1 cellular context compared by ENCODE assay signal in the genomic region with DNA sequence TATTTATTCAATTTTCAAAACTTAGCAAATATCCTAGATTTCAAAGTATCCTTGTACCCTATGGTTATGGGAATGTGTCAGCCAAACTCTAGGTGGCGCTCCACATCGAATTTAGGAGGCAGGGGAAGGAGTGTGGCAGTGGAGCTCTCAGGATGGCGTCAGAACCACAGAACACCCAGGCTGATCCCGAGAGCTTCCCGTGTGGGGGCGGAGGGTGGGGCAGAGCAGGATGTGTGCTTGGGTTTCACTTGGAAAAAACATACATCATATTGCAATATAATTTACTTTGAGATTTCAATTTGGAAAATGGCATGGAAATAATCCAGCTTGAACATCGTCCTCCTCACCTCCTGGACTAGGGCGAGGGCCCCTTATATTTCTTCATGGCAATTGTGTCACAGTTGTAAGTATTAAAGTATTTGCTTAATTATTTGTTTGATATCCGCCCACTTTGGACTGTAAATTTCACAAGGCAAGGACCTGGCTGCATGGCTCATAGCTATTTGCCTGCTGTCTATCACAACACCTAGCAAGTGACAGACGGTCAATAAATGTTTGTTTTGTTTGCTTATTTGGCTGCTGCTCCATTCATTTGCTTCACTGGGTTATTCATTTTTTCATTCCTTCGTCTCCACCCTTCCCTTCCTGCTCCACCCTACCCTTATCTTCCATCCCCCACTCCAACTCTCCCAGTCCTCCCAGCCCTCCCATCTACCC.
TF ChIP-seq lines count a peak whose summit lies in the region.

No MANE protein-coding gene starts in this region.

TF ChIP-seq in SK-N-SH, 30 proteins besides CTCF, POLR2A, EP300 and RAD21 (continued from another document):
- TF ChIP-seq SIN3A (IDR thresholded peaks at IDR 0.05; ENCODE audit: borderline replicate concordance, low read depth, low read length), result no peak
- TF ChIP-seq TEAD4 (IDR thresholded peaks at IDR 0.05; ENCODE audit: borderline replicate concordance, insufficient read depth), result 0 out of 2 replicates have a peak, but pooled peaks have one; percentile 16
- TF ChIP-seq RXRA (IDR thresholded peaks at IDR 0.05; ENCODE audit: borderline replicate concordance, low read depth), result peak; percentile 44; the same call in 1 of the 2 replicates
- TF ChIP-seq JUND (IDR thresholded peaks at IDR 0.05), result no peak; the same call in 1 of the 2 replicates
- peak; percentile 58; the same call in 1 of the 2 replicates for TF ChIP-seq NFIC (IDR thresholded peaks at IDR 0.05; ENCODE audit: borderline replicate concordance)
- TF ChIP-seq, protein P1, sequence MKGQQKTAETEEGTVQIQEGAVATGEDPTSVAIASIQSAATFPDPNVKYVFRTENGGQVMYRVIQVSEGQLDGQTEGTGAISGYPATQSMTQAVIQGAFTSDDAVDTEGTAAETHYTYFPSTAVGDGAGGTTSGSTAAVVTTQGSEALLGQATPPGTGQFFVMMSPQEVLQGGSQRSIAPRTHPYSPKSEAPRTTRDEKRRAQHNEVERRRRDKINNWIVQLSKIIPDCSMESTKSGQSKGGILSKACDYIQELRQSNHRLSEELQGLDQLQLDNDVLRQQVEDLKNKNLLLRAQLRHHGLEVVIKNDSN (IDR thresholded peaks at IDR 0.05; ENCODE audit: borderline replicate concordance, low read depth), result no peak
- 0 out of 2 replicates have a peak, but pooled peaks have one; percentile 41 for TF ChIP-seq YY1 (IDR thresholded peaks at IDR 0.05; ENCODE audit: low read depth)
- TF ChIP-seq, protein P2, sequence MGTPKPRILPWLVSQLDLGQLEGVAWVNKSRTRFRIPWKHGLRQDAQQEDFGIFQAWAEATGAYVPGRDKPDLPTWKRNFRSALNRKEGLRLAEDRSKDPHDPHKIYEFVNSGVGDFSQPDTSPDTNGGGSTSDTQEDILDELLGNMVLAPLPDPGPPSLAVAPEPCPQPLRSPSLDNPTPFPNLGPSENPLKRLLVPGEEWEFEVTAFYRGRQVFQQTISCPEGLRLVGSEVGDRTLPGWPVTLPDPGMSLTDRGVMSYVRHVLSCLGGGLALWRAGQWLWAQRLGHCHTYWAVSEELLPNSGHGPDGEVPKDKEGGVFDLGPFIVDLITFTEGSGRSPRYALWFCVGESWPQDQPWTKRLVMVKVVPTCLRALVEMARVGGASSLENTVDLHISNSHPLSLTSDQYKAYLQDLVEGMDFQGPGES (IDR thresholded peaks at IDR 0.05; ENCODE audit: low read depth, low read length), result no peak
- no peak for TF ChIP-seq NRF1 (IDR thresholded peaks at IDR 0.05; ENCODE audit: low read depth, low read length)
